21 cellular contexts compared by ENCODE assay signal in genomic region chr4:112206431-112206830, GRCh38. TPM values are rescaled to one million over a fixed set of nuclear protein-coding genes. Genes with fewer than 3 reads are reported as not detected.
DNase-seq lines count a peak whose midpoint lies in the region; ATAC-seq and TF ChIP-seq lines count a peak whose summit lies in the region.
"Had no signal": no experiment of that assay in that cellular context is flagged by ENCODE, and none has a peak within 500 bp of the region (broad histone marks: within the 10 kb centered on the region; RNA-seq: fewer than 3 reads in every experiment).

No MANE protein-coding gene starts in this region.

- H3K4me2 ChIP-seq in OCI-LY3 (ENCODE audit: low read length) (peak overlapping the region; percentile 64), osteoblast (ENCODE audit: insufficient read depth, low read length) (no peak overlapping the region)
- H3K4me2 ChIP-seq: GM23338 had no signal

- no peak for DNase-seq in effector memory CD4-positive, alpha-beta T cell
- DNase-seq in osteoblast (ENCODE audit: insufficient read length, low spot score, missing footprints) (no peak), NCI-H1930 (lab: John Stamatoyannopoulos, UW) (no peak)
- DNase-seq: ACHN, DMS79 treated with DMSO at 0.1 percent for 48 hours, HCEC 1CT, KG1, NCI-H1048, NCI-H1436, NCI-H2081, NCI-H748 treated with DMSO at 0.1 percent for 48 hours, SW 1271, T-helper 2 cell had no signal

- H3K36me3 ChIP-seq in OCI-LY3 (replicated peaks; ENCODE audit: low read depth, low read length), result no peaks in the 10 kb centered on the region
- H3K36me3 ChIP-seq in effector memory CD4-positive, alpha-beta T cell (ENCODE audit: control insufficient read depth, insufficient read depth, low read length), result no peaks in the 10 kb centered on the region
- no peaks in the 10 kb centered on the region for H3K36me3 ChIP-seq in osteoblast (ENCODE audit: insufficient read depth, low read length)
- H3K36me3 ChIP-seq: SJSA1 had no signal

- no peak overlapping the region for H2AFZ ChIP-seq in OCI-LY3 (ENCODE audit: low read depth, low read length)
- H2AFZ ChIP-seq in osteoblast (ENCODE audit: low read length), result no peak overlapping the region
- H2AFZ ChIP-seq: GM23338 had no signal

- H3K4me1 ChIP-seq in OCI-LY3 (ENCODE audit: low read length), result peaks cover 55% of the 10 kb centered on the region
- H3K4me1 ChIP-seq in effector memory CD4-positive, alpha-beta T cell (ENCODE audit: control insufficient read depth, insufficient read depth, low read length, poor library complexity, severe bottlenecking), result no peaks in the 10 kb centered on the region
- no peaks in the 10 kb centered on the region for H3K4me1 ChIP-seq in osteoblast (ENCODE audit: insufficient read depth, low read length)
- H3K4me1 ChIP-seq: SJSA1 had no signal

- H3K27ac ChIP-seq in OCI-LY3 (ENCODE audit: low read length) (peak overlapping the region; percentile 75), osteoblast (ENCODE audit: low read depth, low read length) (no peak overlapping the region)
- H3K27ac ChIP-seq in effector memory CD4-positive, alpha-beta T cell (ENCODE audit: insufficient read depth, low read length, poor library complexity, severe bottlenecking), result no peak overlapping the region
- H3K27ac ChIP-seq: C4-2B, SJSA1 had no signal

- H3K9ac ChIP-seq in OCI-LY3 (ENCODE audit: low read length), result peak overlapping the region; percentile 36

- H4K20me1 ChIP-seq in OCI-LY3 (ENCODE audit: insufficient read depth, low read length) (no peaks in the 10 kb centered on the region), osteoblast (ENCODE audit: insufficient read depth, low read length) (no peaks in the 10 kb centered on the region)

- H3K4me3 ChIP-seq in OCI-LY3 (ENCODE audit: low read length) (peak overlapping the region; percentile 54), osteoblast (ENCODE audit: insufficient read depth, low read length) (no peak overlapping the region)
- H3K4me3 ChIP-seq in effector memory CD4-positive, alpha-beta T cell (ENCODE audit: insufficient read depth, low read depth, low read length, poor library complexity, severe bottlenecking), result no peak overlapping the region
- H3K4me3 ChIP-seq: GM23338, SJSA1 had no signal

- H3K27me3 ChIP-seq in OCI-LY3 (ENCODE audit: low read depth, low read length), result no peaks in the 10 kb centered on the region
- H3K27me3 ChIP-seq in effector memory CD4-positive, alpha-beta T cell (replicated peaks; ENCODE audit: control insufficient read depth, insufficient read depth, low read length, poor library complexity, severe bottlenecking), result no peaks in the 10 kb centered on the region
- no peaks in the 10 kb centered on the region for H3K27me3 ChIP-seq in osteoblast (ENCODE audit: insufficient read depth, low read length)
- H3K27me3 ChIP-seq: SJSA1 had no signal

- H3K9me3 ChIP-seq in OCI-LY3 (ENCODE audit: insufficient read depth, low read length), result no peaks in the 10 kb centered on the region
- H3K9me3 ChIP-seq in effector memory CD4-positive, alpha-beta T cell (ENCODE audit: control insufficient read depth, low read length), result no peaks in the 10 kb centered on the region
- H3K9me3 ChIP-seq in osteoblast (ENCODE audit: low read depth, low read length), result no peaks in the 10 kb centered on the region
- H3K9me3 ChIP-seq: SJSA1 had no signal

- peak; percentile 57 for ATAC-seq in GM18520 (IDR thresholded peaks at IDR 0.05; ENCODE audit: unreplicated experiment)
- peak; percentile 50 for ATAC-seq in GM19452 (IDR thresholded peaks at IDR 0.05; ENCODE audit: unreplicated experiment)
- ATAC-seq in HG03354 (IDR thresholded peaks at IDR 0.05; ENCODE audit: poor library complexity, severe bottlenecking, unreplicated experiment), result peak; percentile 48
- ATAC-seq: GM23338, HepG2 had no signal

- TF ChIP-seq CTCF in OCI-LY3 (IDR thresholded peaks at IDR 0.05; ENCODE audit: low read depth, low read length) (no peak), osteoblast (IDR thresholded peaks at IDR 0.05; ENCODE audit: extremely low read depth, low read depth, low read length) (no peak)

- H3K79me2 ChIP-seq in OCI-LY3 (ENCODE audit: low read length) (no peaks in the 10 kb centered on the region), osteoblast (ENCODE audit: insufficient read depth, low read length) (no peaks in the 10 kb centered on the region)

RNA-seq across cellular contexts. Expression of gene AP1AR, which starts 25.2 kb away (rescaled TPM):
- 27.7 and 28.2 TPM in 2 replicates for total RNA-seq in osteoblast
